ENCODE assay signal across 8 cellular contexts in genomic region chr10:34723746-34724145, GRCh38.
A peak's percentile ranks its signal among the peaks of the same experiment; 100 is the strongest.
DNase-seq lines count a peak whose midpoint lies in the region; ATAC-seq and TF ChIP-seq lines count a peak whose summit lies in the region.

No MANE protein-coding gene starts in this region.

- no peak for ATAC-seq in HG02840 (IDR thresholded peaks at IDR 0.05; ENCODE audit: low FRiP score, unreplicated experiment)
- ATAC-seq in HG02623 (IDR thresholded peaks at IDR 0.05; ENCODE audit: unreplicated experiment), result no peak
- no peak for ATAC-seq in HG03521 (IDR thresholded peaks at IDR 0.05; ENCODE audit: unreplicated experiment)

- H3K79me2 ChIP-seq in OCI-LY3 (ENCODE audit: low read length), result no peaks in the 10 kb centered on the region

- no peak overlapping the region for H3K4me2 ChIP-seq in OCI-LY3 (ENCODE audit: low read length)

- H3K27me3 Mint-ChIP-seq in osteocyte (ENCODE audit: unreplicated experiment), result no peaks in the 10 kb centered on the region

- intact Hi-C loops in esophagus muscularis mucosa (cut with DNase I), result no loop called here

- H3K4me3 ChIP-seq in HAP-1 (no peak overlapping the region), OCI-LY3 (ENCODE audit: low read length) (no peak overlapping the region), esophagus muscularis mucosa (peak overlapping the region in 2 of 4 donors; percentile 5 to 33)

- in situ Hi-C loops in G401 (cut with HindIII; ENCODE audit: low sequenced_read_pairs), result no loop called here
- in situ Hi-C loops in HAP-1 (cut with MboI; ENCODE audit: low sequenced_read_pairs), result no loop called here

- H3K27ac ChIP-seq in OCI-LY3 (ENCODE audit: low read length), result no peak overlapping the region
- H3K27ac ChIP-seq in esophagus muscularis mucosa (replicated peaks in 1 of 4), result no peak overlapping the region

- H3K4me1 ChIP-seq in HAP-1 (peaks cover 9% of the 10 kb centered on the region), OCI-LY3 (ENCODE audit: low read length) (no peaks in the 10 kb centered on the region), esophagus muscularis mucosa (peaks cover 42 to 82% (median 68%) of the 10 kb centered on the region in 4 donors)

- no peaks in the 10 kb centered on the region for H4K20me1 ChIP-seq in OCI-LY3 (ENCODE audit: insufficient read depth, low read length)

- TF ChIP-seq EP300 in esophagus muscularis mucosa (IDR thresholded peaks at IDR 0.05), result no peak

- 60% methylated on average over 9 of the region's 9 CpGs for WGBS in esophagus muscularis mucosa

- DNase-seq in G401 (ENCODE audit: low spot score) (peak; percentile 31), HAP-1 (ENCODE audit: low spot score in 2 of 2) (peak; percentile 39 to 45), esophagus muscularis mucosa (ENCODE audit: extremely low spot score) (peak; percentile 75), osteocyte (ENCODE audit: extremely low spot score, unreplicated experiment) (no peak)

- peak overlapping the region; percentile 15 for H3K27ac Mint-ChIP-seq in osteocyte (ENCODE audit: unreplicated experiment)

- H3K9me3 ChIP-seq in HAP-1, result no peaks in the 10 kb centered on the region
- no peaks in the 10 kb centered on the region for H3K9me3 ChIP-seq in OCI-LY3 (ENCODE audit: insufficient read depth, low read length)
- H3K9me3 ChIP-seq in esophagus muscularis mucosa, result no peaks in the 10 kb centered on the region

- H3K36me3 ChIP-seq in HAP-1 (replicated peaks), result no peaks in the 10 kb centered on the region
- no peaks in the 10 kb centered on the region for H3K36me3 ChIP-seq in OCI-LY3 (replicated peaks; ENCODE audit: low read depth, low read length)
- H3K36me3 ChIP-seq in esophagus muscularis mucosa, result no peaks in the 10 kb centered on the region

- no peaks in the 10 kb centered on the region for H3K36me3 Mint-ChIP-seq in osteocyte (ENCODE audit: unreplicated experiment)

- H2AFZ ChIP-seq in OCI-LY3 (ENCODE audit: low read depth, low read length), result no peak overlapping the region

- no peak overlapping the region for H3K9ac ChIP-seq in OCI-LY3 (ENCODE audit: low read length)

- H3K4me3 Mint-ChIP-seq in osteocyte (ENCODE audit: unreplicated experiment), result no peak overlapping the region

- H3K9me3 Mint-ChIP-seq in osteocyte (ENCODE audit: unreplicated experiment), result no peaks in the 10 kb centered on the region

- H3K27me3 ChIP-seq in HAP-1 (ENCODE audit: low read depth), result no peaks in the 10 kb centered on the region
- H3K27me3 ChIP-seq in OCI-LY3 (ENCODE audit: low read depth, low read length), result no peaks in the 10 kb centered on the region
- no peaks in the 10 kb centered on the region for H3K27me3 ChIP-seq in esophagus muscularis mucosa

- TF ChIP-seq POLR2A in esophagus muscularis mucosa (IDR thresholded peaks at IDR 0.05; ENCODE audit: low read depth), result no peak

- peaks cover 34% of the 10 kb centered on the region for H3K4me1 Mint-ChIP-seq in osteocyte (ENCODE audit: unreplicated experiment)

- peak; percentile 28 for TF ChIP-seq CTCF in OCI-LY3 (IDR thresholded peaks at IDR 0.05; ENCODE audit: low read depth, low read length)
- TF ChIP-seq CTCF in esophagus muscularis mucosa (IDR thresholded peaks at IDR 0.05), result peak; percentile 43 to 62 (median 61)
- peak; percentile 74 for TF ChIP-seq CTCF in osteocyte (IDR thresholded peaks at IDR 0.05)
